Comparison of ENCODE assay signal across 20 cellular contexts in genomic region chr14:87864356-87865230, GRCh38.
DNase-seq lines count a peak whose midpoint lies in the region; ATAC-seq and TF ChIP-seq lines count a peak whose summit lies in the region.
"Had no signal": no experiment of that assay in that cellular context is flagged by ENCODE, and none has a peak within 500 bp of the region (broad histone marks: within the 10 kb centered on the region; RNA-seq: fewer than 3 reads in every experiment).

No MANE protein-coding gene starts in this region.

- TF ChIP-seq CTCF in mammary epithelial cell (conservative IDR thresholded peaks at IDR 0.05 in 1 of 2, IDR thresholded peaks at IDR 0.05 in 1 of 2; ENCODE audit: extremely low read depth in 1 of 2, insufficient read depth in 1 of 2, low read depth in 1 of 2, low read length in 2 of 2): no peak
- no peak for TF ChIP-seq CTCF in MCF 10A (IDR thresholded peaks at IDR 0.05; ENCODE audit: unreplicated experiment)
- no peak for TF ChIP-seq CTCF in RWPE2 (IDR thresholded peaks at IDR 0.05; ENCODE audit: poor library complexity, severe bottlenecking)
- no peak for TF ChIP-seq CTCF in foreskin keratinocyte (conservative IDR thresholded peaks at IDR 0.05)

- H3K27me3 ChIP-seq in mammary epithelial cell (ENCODE audit: insufficient read depth, low read length): no peaks in the 10 kb centered on the region
- H3K27me3 ChIP-seq in RWPE2 (ENCODE audit: insufficient read depth, poor library complexity, severe bottlenecking): no peaks in the 10 kb centered on the region
- no peaks in the 10 kb centered on the region for H3K27me3 ChIP-seq in foreskin keratinocyte

- 92% methylated on average over 7 of the region's 7 CpGs for WGBS in mammary epithelial cell (ENCODE audit: low coverage, missing lambda C conversion rate)

- no peaks in the 10 kb centered on the region for H3K36me3 ChIP-seq in mammary epithelial cell (ENCODE audit: insufficient read depth, low read length)
- H3K36me3 ChIP-seq in RWPE2 (ENCODE audit: low read depth): no peaks in the 10 kb centered on the region

- no peaks in the 10 kb centered on the region for H3K36me3 Mint-ChIP-seq in MCF 10A (ENCODE audit: insufficient read depth, unreplicated experiment)
- H3K36me3 Mint-ChIP-seq: CD8-positive, alpha-beta T cell; IgD-negative memory B cell had no signal

- H3K9me3 Mint-ChIP-seq in MCF 10A (ENCODE audit: unreplicated experiment): no peaks in the 10 kb centered on the region
- H3K9me3 Mint-ChIP-seq: CD8-positive, alpha-beta T cell had no signal

- POLR2A ChIA-PET in MCF 10A (lab: Yijun Ruan, JAX): no interaction called here

- in situ Hi-C loops in mammary epithelial cell (cut with MboI; ENCODE audit: low sequenced_read_pairs in 2 of 2): loop anchor here in 1 of 2 donors (10.0 kb wide), 1 partner anchor 50 kb away; no protein-coding TSS in a partner anchor

- DNase-seq in mammary epithelial cell (peak; percentile 70), MCF 10A (ENCODE audit: unreplicated experiment) (no peak), RWPE2 (ENCODE audit: low spot score) (no peak), foreskin keratinocyte (peak in 1 of 2 donors; percentile 51), pulmonary artery endothelial cell (ENCODE audit: low read depth, low spot score) (peak; percentile 32), NCI-H2196 treated with DMSO at 0.1 percent for 48 hours (lab: John Stamatoyannopoulos, UW; ENCODE audit: unreplicated experiment) (no peak), iPS-NIHi11 (ENCODE audit: low spot score) (no peak)
- DNase-seq: AML-193; C1 segment of cervical spinal cord; CD8-positive, alpha-beta T cell; MV-4-11; NCI-H1105 treated with DMSO at 0.1 percent for 48 hours; NCI-H1694 treated with DMSO at 0.1 percent for 48 hours; NCI-H2081 treated with DMSO at 0.1 percent for 48 hours; NCI-H226; NCI-H510A treated with DMSO at 0.1 percent for 48 hours; Right ventricle myocardium superior had no signal

- H3K4me1 ChIP-seq in mammary epithelial cell (ENCODE audit: insufficient read depth, low read length) (peaks cover 41% of the 10 kb centered on the region), RWPE2 (ENCODE audit: insufficient read depth, poor library complexity, severe bottlenecking) (peaks cover 15% of the 10 kb centered on the region), foreskin keratinocyte (peaks cover 4% of the 10 kb centered on the region)

- H3K9ac ChIP-seq in mammary epithelial cell (ENCODE audit: insufficient read depth, low read length): no peak overlapping the region

- dilution Hi-C loops in mammary epithelial cell (cut with HindIII; ENCODE audit: low sequenced_read_pairs): no loop called here

- H3K4me2 ChIP-seq in mammary epithelial cell (ENCODE audit: insufficient read depth, low read depth, low read length): no peak overlapping the region

- ATAC-seq in RWPE2 (ENCODE audit: low read depth) (0 out of 3 replicates have a peak, but pooled peaks have one; percentile 15), foreskin keratinocyte (peak; percentile 55), GM21367 (IDR thresholded peaks at IDR 0.05; ENCODE audit: unreplicated experiment) (no peak)
- ATAC-seq: CD8-positive, alpha-beta T cell; HCT116 had no signal

- H3K9me3 ChIP-seq in mammary epithelial cell (replicated peaks; ENCODE audit: insufficient read depth, low read length): no peaks in the 10 kb centered on the region
- no peaks in the 10 kb centered on the region for H3K9me3 ChIP-seq in RWPE2 (ENCODE audit: severe bottlenecking)

- intact Hi-C loops in mammary epithelial cell (cut with micrococcal nuclease): loop anchor here (10.0 kb wide), 1 partner anchor 730 kb away; no protein-coding TSS in a partner anchor
- intact Hi-C loops in MCF 10A (cut with micrococcal nuclease): no loop called here

- H3K4me3 Mint-ChIP-seq in MCF 10A (ENCODE audit: unreplicated experiment): no peak overlapping the region
- H3K4me3 Mint-ChIP-seq: CD8-positive, alpha-beta T cell; IgD-negative memory B cell had no signal

- no peak overlapping the region for H3K27ac Mint-ChIP-seq in MCF 10A (ENCODE audit: low read depth, unreplicated experiment)
- H3K27ac Mint-ChIP-seq: CD8-positive, alpha-beta T cell had no signal

- H3K27ac ChIP-seq in mammary epithelial cell (ENCODE audit: insufficient read depth, low read depth, low read length) (no peak overlapping the region), RWPE2 (ENCODE audit: poor library complexity, severe bottlenecking) (no peak overlapping the region), foreskin keratinocyte (no peak overlapping the region)

- no peaks in the 10 kb centered on the region for H3K27me3 Mint-ChIP-seq in MCF 10A (ENCODE audit: insufficient read depth, unreplicated experiment)
- H3K27me3 Mint-ChIP-seq: IgD-negative memory B cell had no signal

- H4K20me1 ChIP-seq in mammary epithelial cell (ENCODE audit: insufficient read depth, low read length): no peaks in the 10 kb centered on the region

- BruUV-seq in mammary epithelial cell (replicated peaks; lab: Mats Ljungman, UMichigan) (TSS peak; percentile 100), MCF 10A (replicated peaks; lab: Mats Ljungman, UMichigan) (no TSS peak)

- CTCF ChIA-PET in mammary epithelial cell (lab: Charles Lee; ENCODE audit: low non-redundant PET): no interaction called here
- CTCF ChIA-PET in MCF 10A (lab: Yijun Ruan, JAX): interaction anchor here (0.8 to 2.4 kb wide), 3 partner anchors 14 to 118 kb away, joined by 3 to 9 read pairs (median 3); no protein-coding TSS in a partner anchor

- H3K4me1 Mint-ChIP-seq in MCF 10A (ENCODE audit: insufficient read depth, unreplicated experiment): peaks cover 19% of the 10 kb centered on the region
- H3K4me1 Mint-ChIP-seq: IgD-negative memory B cell had no signal

- peak overlapping the region; percentile 14 for H2AFZ ChIP-seq in mammary epithelial cell (ENCODE audit: low read depth, low read length)

- no peaks in the 10 kb centered on the region for H3K79me2 ChIP-seq in mammary epithelial cell (ENCODE audit: insufficient read depth, low read length)

- no peak overlapping the region for H3K4me3 ChIP-seq in mammary epithelial cell (replicated peaks in 1 of 3; ENCODE audit: insufficient read depth in 1 of 3, low read depth in 2 of 3, low read length in 3 of 3)
- H3K4me3 ChIP-seq in RWPE2 (ENCODE audit: severe bottlenecking): no peak overlapping the region

Comparison
In these comparisons a context has a peak if more than half of its experiments do, and no peak if none do; other contexts are left out.
1. DNase-seq: peak in mammary epithelial cell (single experiment) and pulmonary artery endothelial cell (single experiment); none in MCF 10A (single experiment), RWPE2 (single experiment), NCI-H2196 treated with DMSO at 0.1 percent for 48 hours (single experiment) and iPS-NIHi11 (single experiment).